In genomic region chr6:154606457-154606856, GRCh38 we compare ENCODE assay signal across 11 cellular contexts.
A peak's percentile ranks its signal among the peaks of the same experiment; 100 is the strongest.
DNase-seq lines count a peak whose midpoint lies in the region; ATAC-seq and TF ChIP-seq lines count a peak whose summit lies in the region.
"Had no signal": no experiment of that assay in that cellular context is flagged by ENCODE, and none has a peak within 500 bp of the region (broad histone marks: within the 10 kb centered on the region; RNA-seq: fewer than 3 reads in every experiment).

No MANE protein-coding gene starts in this region.

- CTCF ChIA-PET in CD4-positive, alpha-beta T cell (lab: Charles Lee): no interaction called here

- POLR2A ChIA-PET in CD4-positive, alpha-beta T cell (lab: Charles Lee): no interaction called here
- POLR2A ChIA-PET in activated naive CD8-positive, alpha-beta T cell treated with anti-CD3 and anti-CD28 coated beads, Interleukin-2, amount 10 ng/mL, durations not matched to agents 7 days and 5 days (lab: Charles Lee): no interaction called here

- TF ChIP-seq CTCF in CD4-positive, alpha-beta T cell (IDR thresholded peaks at IDR 0.05): no peak
- no peak for TF ChIP-seq CTCF in esophagus squamous epithelium (IDR thresholded peaks at IDR 0.05)

- H3K27me3 Mint-ChIP-seq in CD4-positive, alpha-beta T cell: no peaks in the 10 kb centered on the region
- peaks cover 3% of the 10 kb centered on the region for H3K27me3 Mint-ChIP-seq in activated naive CD8-positive, alpha-beta T cell treated with anti-CD3 and anti-CD28 coated beads, Interleukin-2, amount 10 ng/mL, durations not matched to agents 7 days and 5 days

- no peaks in the 10 kb centered on the region for H3K27me3 ChIP-seq in CD4-positive, alpha-beta T cell (ENCODE audit: control insufficient read depth, insufficient read depth, low read length)
- H3K27me3 ChIP-seq in esophagus squamous epithelium: no peaks in the 10 kb centered on the region
- H3K27me3 ChIP-seq: BLaER1 had no signal

- H3K27ac Mint-ChIP-seq in CD4-positive, alpha-beta T cell: peak overlapping the region; percentile 82
- H3K27ac Mint-ChIP-seq in activated naive CD8-positive, alpha-beta T cell treated with anti-CD3 and anti-CD28 coated beads, Interleukin-2, amount 10 ng/mL, durations not matched to agents 7 days and 5 days: no peak overlapping the region

- intact Hi-C loops in CD4-positive, alpha-beta T cell (cut with DNase I, micrococcal nuclease): no loop called here
- intact Hi-C loops in esophagus squamous epithelium (cut with DNase I): no loop called here

- no peak overlapping the region for H3K27ac ChIP-seq in CD4-positive, alpha-beta T cell (ENCODE audit: low read depth, low read length)
- no peak overlapping the region for H3K27ac ChIP-seq in esophagus squamous epithelium
- H3K27ac ChIP-seq: BLaER1, neutrophil, VCaP had no signal

- TF ChIP-seq POLR2A in esophagus squamous epithelium (IDR thresholded peaks at IDR 0.05): no peak

- H3K36me3 Mint-ChIP-seq in CD4-positive, alpha-beta T cell (ENCODE audit: low read depth): no peaks in the 10 kb centered on the region
- H3K36me3 Mint-ChIP-seq in activated naive CD8-positive, alpha-beta T cell treated with anti-CD3 and anti-CD28 coated beads, Interleukin-2, amount 10 ng/mL, durations not matched to agents 7 days and 5 days: no peaks in the 10 kb centered on the region

- H3K9me3 ChIP-seq in CD4-positive, alpha-beta T cell (ENCODE audit: control insufficient read depth, low read length): no peaks in the 10 kb centered on the region
- H3K9me3 ChIP-seq in esophagus squamous epithelium: no peaks in the 10 kb centered on the region
- H3K9me3 ChIP-seq: BLaER1, neutrophil had no signal

- H3K4me3 Mint-ChIP-seq in CD4-positive, alpha-beta T cell: peak overlapping the region; percentile 38
- peak overlapping the region; percentile 7 for H3K4me3 Mint-ChIP-seq in activated naive CD8-positive, alpha-beta T cell treated with anti-CD3 and anti-CD28 coated beads, Interleukin-2, amount 10 ng/mL, durations not matched to agents 7 days and 5 days

- no peaks in the 10 kb centered on the region for H3K36me3 ChIP-seq in esophagus squamous epithelium
- H3K36me3 ChIP-seq: BLaER1, neutrophil had no signal

- peak in 8 of 10 experiments; percentile 4 to 64 (median 32) for DNase-seq in CD4-positive, alpha-beta T cell
- DNase-seq in OCI-M1 (lab: John Stamatoyannopoulos, UW) (peak; percentile 41), HPDE6-E6E7 (ENCODE audit: extremely low spot score) (no peak), NCI-H226 (no peak), esophagus squamous epithelium (lab: John Stamatoyannopoulos, UW) (no peak)
- DNase-seq in activated naive CD8-positive, alpha-beta T cell treated with anti-CD3 and anti-CD28 coated beads, Interleukin-2, amount 10 ng/mL, durations not matched to agents 7 days and 5 days: peak; percentile 35
- peak; percentile 49 for DNase-seq in stimulated activated CD8-positive, alpha-beta memory T cell treated with anti-CD3 and anti-CD28 coated beads, Interleukin-7, amount 100 ng/mL, for 24 hours (ENCODE audit: low read depth)

- peak; percentile 82 for ATAC-seq in CD4-positive, alpha-beta T cell (ENCODE audit: poor library complexity)
- ATAC-seq in GM21515 (IDR thresholded peaks at IDR 0.05; ENCODE audit: unreplicated experiment): peak; percentile 66
- peak; percentile 56 for ATAC-seq in activated naive CD8-positive, alpha-beta T cell treated with anti-CD3 and anti-CD28 coated beads, Interleukin-2, amount 10 ng/mL, durations not matched to agents 7 days and 5 days (ENCODE audit: low read depth)

- H3K9me3 Mint-ChIP-seq in CD4-positive, alpha-beta T cell: peaks cover 2% of the 10 kb centered on the region
- no peaks in the 10 kb centered on the region for H3K9me3 Mint-ChIP-seq in activated naive CD8-positive, alpha-beta T cell treated with anti-CD3 and anti-CD28 coated beads, Interleukin-2, amount 10 ng/mL, durations not matched to agents 7 days and 5 days

- WGBS in esophagus squamous epithelium, 2 donors: 55 to 66% methylated on average over 9 of the region's 9 CpGs

- no peak overlapping the region for H3K4me3 ChIP-seq in esophagus squamous epithelium
- H3K4me3 ChIP-seq: BLaER1 had no signal

- H3K4me1 Mint-ChIP-seq in CD4-positive, alpha-beta T cell (ENCODE audit: low read depth): peaks cover 25% of the 10 kb centered on the region
- H3K4me1 Mint-ChIP-seq in activated naive CD8-positive, alpha-beta T cell treated with anti-CD3 and anti-CD28 coated beads, Interleukin-2, amount 10 ng/mL, durations not matched to agents 7 days and 5 days: peaks cover 11% of the 10 kb centered on the region

- no peaks in the 10 kb centered on the region for H3K4me1 ChIP-seq in esophagus squamous epithelium

Comparison
In these comparisons a context has a peak if more than half of its experiments do, and no peak if none do; other contexts are left out.
1. DNase-seq: peak in CD4-positive, alpha-beta T cell (8 of 10), OCI-M1 (single experiment), activated naive CD8-positive, alpha-beta T cell treated with anti-CD3 and anti-CD28 coated beads, Interleukin-2, amount 10 ng/mL, durations not matched to agents 7 days and 5 days (single experiment) and stimulated activated CD8-positive, alpha-beta memory T cell treated with anti-CD3 and anti-CD28 coated beads, Interleukin-7, amount 100 ng/mL, for 24 hours (single experiment); none in HPDE6-E6E7 (single experiment), NCI-H226 (single experiment) and esophagus squamous epithelium (single experiment).
2. Peak in every context shown above with its lines, with median percentiles within 50 percentile points of each other: ATAC-seq.